ENCODE assay signal across 9 cellular contexts in genomic region chr3:67127254-67127653, GRCh38.
"Had no signal": no experiment of that assay in that cellular context is flagged by ENCODE, and none has a peak within 500 bp of the region (broad histone marks: within the 10 kb centered on the region; RNA-seq: fewer than 3 reads in every experiment).

No MANE protein-coding gene starts in this region.

- H3K4me1 ChIP-seq: HAP-1 had no signal

- H3K4me3 Mint-ChIP-seq: HFFc6, IgD-negative memory B cell had no signal

- ATAC-seq: HCT116, HepG2 had no signal

- H3K36me3 Mint-ChIP-seq: IgD-negative memory B cell had no signal

- H3K27ac ChIP-seq: HL-60 had no signal

- H3K9me3 Mint-ChIP-seq: HFFc6 had no signal

- H3K4me1 Mint-ChIP-seq: IgD-negative memory B cell had no signal

- H3K9me3 ChIP-seq: HAP-1 had no signal

- H3K36me3 ChIP-seq: HAP-1 had no signal

- DNase-seq: GOT3, H7, HFFc6, KBM-7 had no signal

- H3K4me3 ChIP-seq: HAP-1 had no signal

- H3K27ac Mint-ChIP-seq: HFFc6, IgD-negative memory B cell had no signal
